In genomic region chr7:32765185-32765584, GRCh38 we compare ENCODE assay signal across 31 cellular contexts.
"Had no signal": no experiment of that assay in that cellular context is flagged by ENCODE, and none has a peak within 500 bp of the region (broad histone marks: within the 10 kb centered on the region; RNA-seq: fewer than 3 reads in every experiment).

No MANE protein-coding gene starts in this region.

- H3K27me3 ChIP-seq: ascending aorta, breast epithelium, cardiac muscle cell, colonic mucosa, dorsolateral prefrontal cortex, esophagus muscularis mucosa, gastrocnemius medialis had no signal

- H3K27ac ChIP-seq: ascending aorta, breast epithelium, cardiac muscle cell, colonic mucosa, dorsolateral prefrontal cortex, esophagus muscularis mucosa, foreskin keratinocyte, gastrocnemius medialis, heart left ventricle, VCaP had no signal

- DNase-seq: activated CD4-positive, alpha-beta memory T cell treated with anti-CD3 and anti-CD28 coated beads, Interleukin-2, amount 10 ng/mL, durations not matched to agents 7 days and 5 days; activated CD4-positive, alpha-beta T cell treated with anti-CD3 and anti-CD28 coated beads for 1 hour; activated CD4-positive, alpha-beta T cell treated with anti-CD3 and anti-CD28 coated beads for 4 hours; activated CD4-positive, alpha-beta T cell treated with anti-CD3 and anti-CD28 coated beads, Interleukin-2, amount 10 ng/mL, durations not matched to agents 7 days and 5 days; activated CD4-positive, alpha-beta T cell treated with anti-CD3 and anti-CD28 coated beads, Interleukin-2, amount 50 U/mL, for 4 hours; activated CD8-positive, alpha-beta memory T cell treated with anti-CD3 and anti-CD28 coated beads, Interleukin-2, amount 50 U/mL, for 48 hours; activated gamma-delta T cell; activated naive CD4-positive, alpha-beta T cell; activated naive CD4-positive, alpha-beta T cell treated with anti-CD3 and anti-CD28 coated beads, Interleukin-2, amount 10 ng/mL, durations not matched to agents 7 days and 5 days; activated naive CD8-positive, alpha-beta T cell treated with anti-CD3 and anti-CD28 coated beads, Interleukin-2, amount 10 ng/mL, durations not matched to agents 7 days and 5 days; activated T-cell treated with anti-CD3 and anti-CD28 coated beads for 4 hours; activated T-cell treated with anti-CD3 and anti-CD28 coated beads, Interleukin-2, amount 50 U/mL, for 24 hours; activated T-cell treated with anti-CD3 and anti-CD28 coated beads, Interleukin-2, amount 50 U/mL, for 72 hours; cerebellar nuclear complex; colonic mucosa; dorsolateral prefrontal cortex; effector memory CD4-positive, alpha-beta T cell; endodermal cell; foreskin keratinocyte; gastrocnemius medialis; glutamatergic neuron; heart left ventricle; T-helper 17 cell; T1000 had no signal

- H3K4me3 ChIP-seq: ascending aorta, breast epithelium, cardiac muscle cell, colonic mucosa, dorsolateral prefrontal cortex, esophagus muscularis mucosa, gastrocnemius medialis, heart left ventricle had no signal

- H3K9me3 ChIP-seq: ascending aorta, breast epithelium, colonic mucosa, esophagus muscularis mucosa, gastrocnemius medialis had no signal

- H3K4me1 ChIP-seq: ascending aorta, breast epithelium, colonic mucosa, foreskin keratinocyte, gastrocnemius medialis had no signal

- H3K36me3 ChIP-seq: ascending aorta, breast epithelium, cardiac muscle cell, colonic mucosa, esophagus muscularis mucosa, gastrocnemius medialis, heart left ventricle had no signal

- ATAC-seq: activated naive CD4-positive, alpha-beta T cell treated with anti-CD3 and anti-CD28 coated beads, Interleukin-2, amount 50 U/mL, for 72 hours; activated T-cell treated with anti-CD3 and anti-CD28 coated beads, Interleukin-2, amount 50 U/mL, for 72 hours; foreskin keratinocyte; gastrocnemius medialis; heart left ventricle; T-helper 17 cell; WTC11 had no signal
